ENCODE assay signal across 2 cellular contexts in the genomic region with DNA sequence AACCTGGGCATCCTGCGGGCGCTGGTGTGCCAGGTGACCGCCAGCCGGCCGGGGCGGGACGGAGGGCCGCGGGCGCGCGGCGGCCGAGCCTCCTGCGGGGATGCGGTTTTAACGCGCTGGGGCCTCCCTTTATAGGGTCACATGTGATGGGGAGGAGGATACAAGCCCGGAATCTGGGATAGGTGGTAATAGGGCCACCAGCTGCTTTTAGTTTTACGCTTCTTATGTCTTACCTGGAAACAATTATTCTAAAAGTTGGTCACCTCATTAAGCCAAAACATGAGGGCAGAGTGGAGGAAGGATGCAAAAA.
A peak's percentile ranks its signal among the peaks of the same experiment; 100 is the strongest.
TF ChIP-seq lines count a peak whose summit lies in the region.

No MANE protein-coding gene starts in this region.

TF ChIP-seq in IMR-90, 13 proteins besides CTCF, POLR2A, EP300 and RAD21:
- TF ChIP-seq RCOR1 (IDR thresholded peaks at IDR 0.05; ENCODE audit: insufficient replicate concordance, low read length) (no peak), BHLHE40 (IDR thresholded peaks at IDR 0.05; ENCODE audit: low read depth, low read length) (no peak), FOS (IDR thresholded peaks at IDR 0.05; ENCODE audit: low read depth, low read length) (no peak), CHD1 (IDR thresholded peaks at IDR 0.05; ENCODE audit: low read depth, low read length) (no peak), RFX5 (IDR thresholded peaks at IDR 0.05; ENCODE audit: low read depth, low read length) (no peak), CEBPB (IDR thresholded peaks at IDR 0.05; ENCODE audit: low read depth, low read length) (no peak), MXI1 (IDR thresholded peaks at IDR 0.05; ENCODE audit: borderline replicate concordance, low read depth, low read length) (no peak), USF2 (IDR thresholded peaks at IDR 0.05; ENCODE audit: low read depth, low read length) (no peak), SMC3 (IDR thresholded peaks at IDR 0.05; ENCODE audit: low read depth, low read length) (no peak), NFE2L2 (IDR thresholded peaks at IDR 0.05; ENCODE audit: low read depth, low read length) (no peak), MAFK (IDR thresholded peaks at IDR 0.05; ENCODE audit: low read depth, low read length) (no peak), MAZ (IDR thresholded peaks at IDR 0.05; ENCODE audit: borderline replicate concordance, low read depth, low read length) (no peak), ELK1 (IDR thresholded peaks at IDR 0.05; ENCODE audit: borderline replicate concordance, low read depth, low read length) (no peak)

TF ChIP-seq in GM12878, 131 proteins besides CTCF, POLR2A, EP300 and RAD21 (continues in another document):
- TF ChIP-seq ZNF274 (IDR thresholded peaks at IDR 0.05; ENCODE audit: insufficient read depth, insufficient read length) (no peak), ZNF592 (IDR thresholded peaks at IDR 0.05) (peak; percentile 44; the same call in 1 of the 2 replicates), KDM1A (IDR thresholded peaks at IDR 0.05; ENCODE audit: borderline replicate concordance) (no peak), CHD4 (IDR thresholded peaks at IDR 0.05) (no peak), TCF12 (IDR thresholded peaks at IDR 0.05; ENCODE audit: low read depth, low read length) (0 out of 2 replicates have a peak, but pooled peaks have one; percentile 45), ZNF207 (IDR thresholded peaks at IDR 0.05; ENCODE audit: borderline replicate concordance) (no peak), ZSCAN29 (IDR thresholded peaks at IDR 0.05) (0 out of 2 replicates have a peak, but pooled peaks have one; percentile 5), RBBP5 (conservative IDR thresholded peaks at IDR 0.05) (no peak), SMAD1 (IDR thresholded peaks at IDR 0.05; ENCODE audit: low read depth, partially characterized antibody) (no peak), CBX3 (IDR thresholded peaks at IDR 0.05; ENCODE audit: borderline replicate concordance, low read depth) (no peak), CBFB (IDR thresholded peaks at IDR 0.05; ENCODE audit: low read depth) (no peak), ZNF24 (IDR thresholded peaks at IDR 0.05) (peak; percentile 56; the same call in 1 of the 2 replicates), CBX5 (IDR thresholded peaks at IDR 0.05; ENCODE audit: low read depth) (no peak), NFYA (IDR thresholded peaks at IDR 0.05; ENCODE audit: borderline replicate concordance, low read depth, low read length) (no peak), SMARCA5 (IDR thresholded peaks at IDR 0.05) (0 out of 2 replicates have a peak, but pooled peaks have one; percentile 57), SIN3A (IDR thresholded peaks at IDR 0.05; ENCODE audit: low read depth, low read length) (no peak), RELA (IDR thresholded peaks at IDR 0.05; ENCODE audit: borderline replicate concordance, partially characterized antibody) (no peak), SKIL (IDR thresholded peaks at IDR 0.05; ENCODE audit: low read depth, poor library complexity, severe bottlenecking) (no peak), ESRRA (IDR thresholded peaks at IDR 0.05; ENCODE audit: low read length) (no peak), NFXL1 (IDR thresholded peaks at IDR 0.05; ENCODE audit: borderline replicate concordance) (0 out of 2 replicates have a peak, but pooled peaks have one; percentile 54), BACH1 (IDR thresholded peaks at IDR 0.05; ENCODE audit: borderline replicate concordance) (peak; percentile 8; the same call in 1 of the 2 replicates), ASH2L (IDR thresholded peaks at IDR 0.05; ENCODE audit: borderline replicate concordance, low read depth) (no peak), PKNOX1 (IDR thresholded peaks at IDR 0.05) (no peak), CEBPB (IDR thresholded peaks at IDR 0.05; ENCODE audit: borderline replicate concordance in 1 of 2, low read depth in 2 of 2, low read length in 2 of 2) (no peak), IKZF2 (IDR thresholded peaks at IDR 0.05) (no peak), CREM (IDR thresholded peaks at IDR 0.05; ENCODE audit: low read depth) (no peak), YBX1 (IDR thresholded peaks at IDR 0.05) (no peak), BCL3 (IDR thresholded peaks at IDR 0.05; ENCODE audit: borderline replicate concordance, insufficient read depth, low read depth, low read length, poor library complexity, severe bottlenecking) (peak; percentile 52), CHD2 (IDR thresholded peaks at IDR 0.05; ENCODE audit: borderline replicate concordance, low read depth, low read length) (no peak), RUNX3 (IDR thresholded peaks at IDR 0.05; ENCODE audit: low read length) (peak; percentile 79), RB1 (IDR thresholded peaks at IDR 0.05; ENCODE audit: borderline replicate concordance) (peak; percentile 28; the same call in 1 of the 2 replicates), TAF1 (IDR thresholded peaks at IDR 0.05; ENCODE audit: borderline replicate concordance, low read depth, low read length) (peak; percentile 70; the same call in 1 of the 2 replicates), RELB (IDR thresholded peaks at IDR 0.05; ENCODE audit: low read depth) (no peak), ZBTB11 (CRISPR knock-in tag; IDR thresholded peaks at IDR 0.05) (no peak), SREBF2 (IDR thresholded peaks at IDR 0.05; ENCODE audit: low read length) (no peak), POLR2AphosphoS2 (IDR thresholded peaks at IDR 0.05; ENCODE audit: low read depth, low read length) (no peak)
- TF ChIP-seq, protein P1, sequence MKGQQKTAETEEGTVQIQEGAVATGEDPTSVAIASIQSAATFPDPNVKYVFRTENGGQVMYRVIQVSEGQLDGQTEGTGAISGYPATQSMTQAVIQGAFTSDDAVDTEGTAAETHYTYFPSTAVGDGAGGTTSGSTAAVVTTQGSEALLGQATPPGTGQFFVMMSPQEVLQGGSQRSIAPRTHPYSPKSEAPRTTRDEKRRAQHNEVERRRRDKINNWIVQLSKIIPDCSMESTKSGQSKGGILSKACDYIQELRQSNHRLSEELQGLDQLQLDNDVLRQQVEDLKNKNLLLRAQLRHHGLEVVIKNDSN (IDR thresholded peaks at IDR 0.05; ENCODE audit: borderline replicate concordance, extremely low read length, insufficient read depth, low read depth, low read length), result peak; percentile 8
